27 cellular contexts compared by ENCODE assay signal in genomic region chr1:214165850-214166374, GRCh38.
"Had no signal": no experiment of that assay in that cellular context is flagged by ENCODE, and none has a peak within 500 bp of the region (broad histone marks: within the 10 kb centered on the region; RNA-seq: fewer than 3 reads in every experiment).

No MANE protein-coding gene starts in this region.

- H3K27me3 Mint-ChIP-seq: stimulated activated naive CD8-positive, alpha-beta T cell treated with anti-CD3 and anti-CD28 coated beads, Interleukin-15, Interleukin-2, amounts not matched to agents 100 ng/mL and 50 ng/mL, for 24 hours had no signal

- H3K27ac Mint-ChIP-seq: activated CD4-positive, alpha-beta memory T cell treated with anti-CD3 and anti-CD28 coated beads, Interleukin-2, amount 10 ng/mL, durations not matched to agents 7 days and 5 days; activated T-cell treated with anti-CD3 and anti-CD28 coated beads, Interleukin-2, amount 50 U/mL, for 24 hours; nephron; stimulated activated naive CD8-positive, alpha-beta T cell treated with anti-CD3 and anti-CD28 coated beads, Interleukin-15, Interleukin-2, amounts not matched to agents 100 ng/mL and 50 ng/mL, for 24 hours; type B pancreatic cell had no signal

- DNase-seq: activated CD4-positive, alpha-beta memory T cell treated with anti-CD3 and anti-CD28 coated beads, Interleukin-2, amount 10 ng/mL, durations not matched to agents 7 days and 5 days; activated CD4-positive, alpha-beta T cell treated with anti-CD3 and anti-CD28 coated beads for 48 hours; activated CD8-positive, alpha-beta memory T cell treated with anti-CD3 and anti-CD28 coated beads, Interleukin-2, amount 50 U/mL, for 48 hours; activated gamma-delta T cell treated with Interleukin-2 at 50 U/mL for 16 hours; activated naive CD4-positive, alpha-beta T cell treated with anti-CD3 and anti-CD28 coated beads, Interleukin-2, amount 50 U/mL, for 16 hours; activated T-cell treated with anti-CD3 and anti-CD28 coated beads, Interleukin-2, amount 50 U/mL, for 24 hours; amniotic stem cell; brain microvascular endothelial cell; dorsolateral prefrontal cortex; effector memory CD4-positive, alpha-beta T cell; foreskin melanocyte; islet precursor cell; left cardiac atrium; left ventricle myocardium superior; mammary epithelial cell; right lobe of liver; stimulated activated CD4-positive, alpha-beta T cell treated with anti-CD3 and anti-CD28 coated beads, Interleukin-2, amount 100 ng/mL, for 48 hours; T1000; uterus; WERI-Rb-1 had no signal

- H3K36me3 Mint-ChIP-seq: type B pancreatic cell had no signal

- H3K4me3 ChIP-seq: coronary artery, dorsolateral prefrontal cortex, right lobe of liver, thoracic aorta, uterus had no signal

- H3K36me3 ChIP-seq: brain microvascular endothelial cell, right lobe of liver, thoracic aorta, uterus, WERI-Rb-1 had no signal

- H3K9me3 Mint-ChIP-seq: activated CD4-positive, alpha-beta memory T cell treated with anti-CD3 and anti-CD28 coated beads, Interleukin-2, amount 10 ng/mL, durations not matched to agents 7 days and 5 days; activated T-cell treated with anti-CD3 and anti-CD28 coated beads, Interleukin-2, amount 50 U/mL, for 24 hours; nephron; stimulated activated naive CD8-positive, alpha-beta T cell treated with anti-CD3 and anti-CD28 coated beads, Interleukin-15, Interleukin-2, amounts not matched to agents 100 ng/mL and 50 ng/mL, for 24 hours; type B pancreatic cell had no signal

- H3K9me3 ChIP-seq: right lobe of liver, thoracic aorta, uterus had no signal

- H3K4me3 Mint-ChIP-seq: activated CD4-positive, alpha-beta memory T cell treated with anti-CD3 and anti-CD28 coated beads, Interleukin-2, amount 10 ng/mL, durations not matched to agents 7 days and 5 days; activated T-cell treated with anti-CD3 and anti-CD28 coated beads, Interleukin-2, amount 50 U/mL, for 24 hours; nephron; stimulated activated naive CD8-positive, alpha-beta T cell treated with anti-CD3 and anti-CD28 coated beads, Interleukin-15, Interleukin-2, amounts not matched to agents 100 ng/mL and 50 ng/mL, for 24 hours; type B pancreatic cell had no signal

- ATAC-seq: activated CD4-positive, CD25-positive, alpha-beta regulatory T cell treated with anti-CD3 and anti-CD28 coated beads, Interleukin-2, amount 50 U/mL, for 24 hours; esophagus mucosa; left cardiac atrium; left ventricle myocardium superior; right lobe of liver had no signal

- H3K27ac ChIP-seq: brain microvascular endothelial cell, coronary artery, dorsolateral prefrontal cortex, right lobe of liver, thoracic aorta, uterus, WERI-Rb-1 had no signal

- H3K27me3 ChIP-seq: brain microvascular endothelial cell, right lobe of liver, uterus had no signal

- H3K4me1 ChIP-seq: right lobe of liver, uterus had no signal

- H3K4me1 Mint-ChIP-seq: activated CD4-positive, alpha-beta memory T cell treated with anti-CD3 and anti-CD28 coated beads, Interleukin-2, amount 10 ng/mL, durations not matched to agents 7 days and 5 days; nephron had no signal
